16 cellular contexts compared by ENCODE assay signal in the genomic region with DNA sequence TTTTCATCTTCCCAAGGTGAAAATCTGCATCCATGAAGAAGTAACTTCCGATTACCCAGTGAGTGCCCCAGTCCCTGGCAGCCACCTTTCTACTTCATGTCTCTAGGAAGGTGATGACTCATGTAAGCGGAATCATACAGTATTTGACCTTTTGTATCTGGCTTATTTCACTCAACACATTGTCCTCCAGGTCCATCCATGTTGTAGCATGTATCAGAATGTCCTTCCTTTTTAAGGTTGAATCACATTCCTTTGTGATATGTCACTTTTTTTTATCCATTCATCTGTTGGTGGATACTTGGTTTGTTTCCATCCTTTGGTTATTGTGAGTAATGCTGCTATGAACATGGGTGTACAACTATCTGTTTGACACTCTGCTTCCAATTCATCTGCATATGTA.
DNase-seq lines count a peak whose midpoint lies in the region; ATAC-seq, FAIRE-seq and TF ChIP-seq lines count a peak whose summit lies in the region.
"Had no signal": no experiment of that assay in that cellular context is flagged by ENCODE, and none has a peak within 500 bp of the region (broad histone marks: within the 10 kb centered on the region; RNA-seq: fewer than 3 reads in every experiment).

No MANE protein-coding gene starts in this region.

- H3K36me3 Mint-ChIP-seq in osteocyte (ENCODE audit: unreplicated experiment): peaks cover 3% of the 10 kb centered on the region

- ATAC-seq in A549: no peak; a peak in 1 of 6 replicates
- peak; percentile 34 to 96 (median 88) for ATAC-seq in heart right ventricle
- ATAC-seq: gastroesophageal sphincter had no signal

- DNase-seq in A549 (ENCODE audit: low read depth in 1 of 2, low spot score in 1 of 2): peak in 1 of 2 experiments; percentile 27
- peak; percentile 78 for DNase-seq in HS-27A (ENCODE audit: low read depth)
- peak; percentile 41 for DNase-seq in astrocyte of the cerebellum (ENCODE audit: low read depth)
- DNase-seq in heart right ventricle: no peak
- no peak for DNase-seq in DMS153 treated with DMSO at 0.1 percent for 48 hours (lab: John Stamatoyannopoulos, UW; ENCODE audit: unreplicated experiment)
- no peak for DNase-seq in osteocyte (ENCODE audit: extremely low spot score, unreplicated experiment)
- DNase-seq in NCI-H774 (lab: John Stamatoyannopoulos, UW): no peak
- no peak for DNase-seq in NCI-H526 (lab: John Stamatoyannopoulos, UW)
- DNase-seq: activated CD4-positive, alpha-beta T cell treated with anti-CD3 and anti-CD28 coated beads, Interleukin-2, amount 10 ng/mL, durations not matched to agents 7 days and 5 days; AML-193; lower lobe of right lung; NK-92 treated with Interleukin-12 subunit alpha and Interleukin-12 subunit beta, amount 100 ng/mL, for 24 hours; nucleus accumbens; T-helper 1 cell had no signal

- H3K27me3 ChIP-seq in heart right ventricle: no peaks in the 10 kb centered on the region
- H3K27me3 ChIP-seq: gastroesophageal sphincter, vagina had no signal

- CTCF ChIA-PET in A549 (lab: Yijun Ruan, JAX): no interaction called here

- no peaks in the 10 kb centered on the region for H3K36me3 ChIP-seq in heart right ventricle
- H3K36me3 ChIP-seq: gastroesophageal sphincter, lower lobe of right lung, vagina had no signal

- TF ChIP-seq EP300 in A549 (IDR thresholded peaks at IDR 0.05): no peak

- no peaks in the 10 kb centered on the region for H3K27me3 Mint-ChIP-seq in osteocyte (ENCODE audit: unreplicated experiment)

- no peak overlapping the region for H3K27ac Mint-ChIP-seq in osteocyte (ENCODE audit: unreplicated experiment)
- H3K27ac Mint-ChIP-seq: activated CD4-positive, alpha-beta T cell treated with anti-CD3 and anti-CD28 coated beads, Interleukin-2, amount 10 ng/mL, durations not matched to agents 7 days and 5 days had no signal

- H3K4me3 ChIP-seq in A549: no peak overlapping the region
- H3K4me3 ChIP-seq in astrocyte of the cerebellum (ENCODE audit: low read depth, low read length): no peak overlapping the region
- no peak overlapping the region for H3K4me3 ChIP-seq in heart right ventricle
- H3K4me3 ChIP-seq: gastroesophageal sphincter, lower lobe of right lung, vagina had no signal

- H3K4me1 Mint-ChIP-seq in osteocyte (ENCODE audit: unreplicated experiment): peaks cover 22% of the 10 kb centered on the region
- H3K4me1 Mint-ChIP-seq: activated CD4-positive, alpha-beta T cell treated with anti-CD3 and anti-CD28 coated beads, Interleukin-2, amount 10 ng/mL, durations not matched to agents 7 days and 5 days had no signal

- no peak for TF ChIP-seq RAD21 in A549 (conservative IDR thresholded peaks at IDR 0.05 in 1 of 2, IDR thresholded peaks at IDR 0.05 in 1 of 2)

- H3K4me1 ChIP-seq in A549: peaks cover 9% of the 10 kb centered on the region; the same call in 2 of the 3 replicates
- H3K4me1 ChIP-seq in heart right ventricle: peaks cover 0 to 16% (median 0%) of the 10 kb centered on the region in 9 donors
- H3K4me1 ChIP-seq: gastroesophageal sphincter had no signal

- H3K4me3 Mint-ChIP-seq in osteocyte (ENCODE audit: unreplicated experiment): no peak overlapping the region
- H3K4me3 Mint-ChIP-seq: activated CD4-positive, alpha-beta T cell treated with anti-CD3 and anti-CD28 coated beads, Interleukin-2, amount 10 ng/mL, durations not matched to agents 7 days and 5 days had no signal

- TF ChIP-seq POLR2A in A549 (IDR thresholded peaks at IDR 0.05; ENCODE audit: low read length): no peak

- H3K9me3 ChIP-seq in A549 (no peaks in the 10 kb centered on the region), heart right ventricle (peaks cover 0 to 11% (median 0%) of the 10 kb centered on the region in 11 donors)
- H3K9me3 ChIP-seq: gastroesophageal sphincter, lower lobe of right lung, vagina had no signal

- intact Hi-C loops in heart right ventricle (cut with DNase I): loop anchor here in 1 of 10 donors (10.0 kb wide), 1 partner anchor 255 kb away; no protein-coding TSS in a partner anchor

- H3K4me2 ChIP-seq in A549: no peak overlapping the region

- 80% methylated on average over 2 of the region's 2 CpGs for WGBS in A549 (ENCODE audit: missing lambda C conversion rate)
- WGBS in heart right ventricle, 2 donors: 53 to 73% methylated on average over 2 of the region's 2 CpGs

- POLR2A ChIA-PET in A549 (lab: Yijun Ruan, JAX): no interaction called here

- in situ Hi-C loops in astrocyte of the cerebellum (cut with HindIII; ENCODE audit: low sequenced_read_pairs): no loop called here

- TF ChIP-seq CTCF in A549 (IDR thresholded peaks at IDR 0.05) (no peak), astrocyte of the cerebellum (IDR thresholded peaks at IDR 0.05; ENCODE audit: low read depth, low read length, missing control alignments) (no peak), heart right ventricle (IDR thresholded peaks at IDR 0.05) (no peak), osteocyte (IDR thresholded peaks at IDR 0.05) (no peak)

- peaks cover 24% of the 10 kb centered on the region for H3K9me3 Mint-ChIP-seq in osteocyte (ENCODE audit: unreplicated experiment)
- H3K9me3 Mint-ChIP-seq: activated CD4-positive, alpha-beta T cell treated with anti-CD3 and anti-CD28 coated beads, Interleukin-2, amount 10 ng/mL, durations not matched to agents 7 days and 5 days had no signal

- no peak for FAIRE-seq in A549 (lab: Jason Lieb, UNC)

- no peak overlapping the region; a peak in 1 of 6 replicates for H3K27ac ChIP-seq in A549
- H3K27ac ChIP-seq in heart right ventricle: no peak overlapping the region
- H3K27ac ChIP-seq: gastroesophageal sphincter, lower lobe of right lung, vagina had no signal

TF ChIP-seq in A549, 52 proteins besides CTCF, POLR2A, EP300 and RAD21:
- no peak for TF ChIP-seq NPAS2 (CRISPR knock-in tag; IDR thresholded peaks at IDR 0.05; ENCODE audit: borderline replicate concordance)
- no peak for TF ChIP-seq SMC3 (IDR thresholded peaks at IDR 0.05)
- TF ChIP-seq NR3C1 (IDR thresholded peaks at IDR 0.05): no peak
- no peak for TF ChIP-seq FOSL2 (IDR thresholded peaks at IDR 0.05)
- peak; percentile 38; the same call in 1 of the 2 replicates for TF ChIP-seq FOSL2 (CRISPR knock-in tag; IDR thresholded peaks at IDR 0.05)

Comparison
In these comparisons a context has a peak if more than half of its experiments do, and no peak if none do; other contexts are left out.
1. ATAC-seq: peak in heart right ventricle (8 of 8); none in A549 (0 of 2).
2. DNase-seq: peak in HS-27A (single experiment) and astrocyte of the cerebellum (single experiment); none in heart right ventricle (0 of 2), DMS153 treated with DMSO at 0.1 percent for 48 hours (single experiment), osteocyte (single experiment), NCI-H774 (single experiment) and NCI-H526 (0 of 2).